1 cellular context compared by ENCODE assay signal in the genomic region with DNA sequence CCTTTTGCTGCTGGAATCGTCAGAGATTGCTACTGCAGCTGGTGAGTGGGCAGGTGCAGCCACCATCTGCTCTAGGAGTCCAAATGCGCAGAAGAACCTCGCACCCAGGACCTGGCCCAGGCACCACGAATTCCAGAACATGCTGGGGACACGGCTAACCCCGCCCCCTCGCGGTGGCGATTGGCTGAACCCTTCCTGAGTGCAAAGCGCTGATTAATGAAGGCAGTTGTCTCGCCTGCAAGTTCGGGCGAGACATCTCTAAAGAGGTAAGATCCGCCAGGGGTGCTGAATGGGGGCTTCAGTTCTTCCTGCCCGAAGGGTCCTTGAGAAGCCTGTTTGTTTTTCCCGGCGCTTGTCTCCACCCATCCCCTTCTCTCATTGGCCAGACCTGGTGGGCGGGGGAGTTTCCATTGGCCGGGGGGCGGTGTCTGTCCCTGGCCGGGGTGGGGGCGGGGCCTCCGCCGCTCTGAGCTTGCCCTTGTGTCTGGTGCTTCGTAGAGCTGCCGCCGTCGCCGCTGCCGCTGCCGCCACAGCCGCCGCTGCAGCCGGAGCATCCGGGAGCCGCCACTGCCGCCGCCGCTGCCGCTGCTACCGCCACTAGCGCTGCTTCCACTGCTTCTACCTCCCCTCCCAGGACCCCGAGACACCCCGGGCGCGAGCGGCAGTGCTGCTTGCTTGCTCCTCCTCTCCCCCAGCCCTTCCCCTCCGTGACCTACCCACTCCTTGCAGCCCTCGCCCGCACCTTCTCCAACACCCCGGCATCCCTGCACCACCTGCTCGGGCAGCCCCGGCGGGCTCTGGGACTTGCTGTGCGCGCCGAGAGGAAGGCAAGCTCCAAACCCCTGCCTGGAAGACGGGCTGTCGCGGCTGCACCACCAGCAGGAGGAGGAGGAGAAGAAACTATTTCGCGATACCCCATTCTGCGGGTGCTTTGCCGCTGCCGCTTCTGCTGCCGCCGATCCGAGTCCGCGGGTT.
TF ChIP-seq lines count a peak whose summit lies in the region.

A gene (plus strand): TSS at position 495 of the 975 bp plus-strand sequence.

TF ChIP-seq in K562, 482 proteins besides CTCF, POLR2A, EP300 and RAD21 (continued from another document):
- TF ChIP-seq, protein P1, sequence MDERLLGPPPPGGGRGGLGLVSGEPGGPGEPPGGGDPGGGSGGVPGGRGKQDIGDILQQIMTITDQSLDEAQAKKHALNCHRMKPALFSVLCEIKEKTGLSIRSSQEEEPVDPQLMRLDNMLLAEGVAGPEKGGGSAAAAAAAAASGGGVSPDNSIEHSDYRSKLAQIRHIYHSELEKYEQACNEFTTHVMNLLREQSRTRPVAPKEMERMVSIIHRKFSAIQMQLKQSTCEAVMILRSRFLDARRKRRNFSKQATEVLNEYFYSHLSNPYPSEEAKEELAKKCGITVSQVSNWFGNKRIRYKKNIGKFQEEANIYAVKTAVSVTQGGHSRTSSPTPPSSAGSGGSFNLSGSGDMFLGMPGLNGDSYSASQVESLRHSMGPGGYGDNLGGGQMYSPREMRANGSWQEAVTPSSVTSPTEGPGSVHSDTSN (CRISPR knock-in tag; IDR thresholded peaks at IDR 0.05; ENCODE audit: low read depth), result no peak
- TF ChIP-seq, protein P1 (tag; conservative IDR thresholded peaks at IDR 0.05; ENCODE audit: low read depth), result 0 out of 2 replicates have a peak, but pooled peaks have one; percentile 12
- TF ChIP-seq KDM2B (CRISPR knock-in tag; IDR thresholded peaks at IDR 0.05) (no peak), NCOR1 (IDR thresholded peaks at IDR 0.05) (no peak), SP2 (IDR thresholded peaks at IDR 0.05; ENCODE audit: extremely low read depth, low read depth, low read length, poor library complexity, severe bottlenecking) (peak; percentile 12)
